In the genomic region with DNA sequence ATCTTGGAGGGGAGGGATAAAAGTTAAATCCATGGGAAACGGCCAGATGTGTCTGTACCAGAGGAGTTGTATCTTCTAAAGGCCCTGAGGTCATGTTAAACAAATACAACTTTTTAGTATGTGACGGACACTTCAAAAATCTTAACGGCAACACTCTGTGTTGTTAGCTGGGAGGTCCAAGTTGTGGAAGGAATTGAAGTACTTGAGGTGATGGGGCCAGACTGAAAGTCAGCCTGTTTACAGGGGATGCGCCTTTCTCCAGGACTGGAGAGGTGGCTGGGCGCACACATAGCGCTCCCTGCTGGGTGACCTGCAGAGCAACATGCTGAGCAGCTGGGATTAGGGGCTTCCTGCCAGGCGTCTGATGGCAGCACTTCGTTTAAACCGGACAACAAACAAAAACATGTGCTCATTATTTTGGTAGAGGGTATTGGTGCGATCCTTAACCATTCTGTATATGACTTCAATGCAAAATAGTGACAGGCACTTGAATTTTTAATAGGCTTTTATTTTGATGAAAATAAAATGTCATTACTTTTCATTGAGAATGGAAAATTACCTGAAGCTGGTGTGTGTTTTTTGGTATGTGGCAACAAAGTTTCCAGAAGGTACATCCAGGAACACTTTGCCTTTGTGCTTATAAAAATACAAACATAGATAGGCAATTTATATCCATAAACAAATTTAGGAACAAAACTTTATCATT, we compare ENCODE assay signal across 8 cellular contexts.
A peak's percentile ranks its signal among the peaks of the same experiment; 100 is the strongest.
DNase-seq lines count a peak whose midpoint lies in the region; ATAC-seq, FAIRE-seq and TF ChIP-seq lines count a peak whose summit lies in the region.

No MANE protein-coding gene starts in this region.

- DNase-seq in AG08396 (ENCODE audit: low spot score), result peak; percentile 79
- peak; percentile 53 for DNase-seq in GM12891 (ENCODE audit: insufficient read length, low spot score)
- DNase-seq in NCI-H345 treated with DMSO at 0.1 percent for 48 hours (lab: John Stamatoyannopoulos, UW; ENCODE audit: unreplicated experiment), result peak; percentile 29
- DNase-seq in activated T-helper 9 cell treated with anti-CD3 and anti-CD28 coated beads, Interleukin-2, amount 50 U/mL, for 16 hours (ENCODE audit: low read depth), result peak; percentile 8
- peak; percentile 76 for DNase-seq in glutamatergic neuron
- peak; percentile 73 to 83 (median 80) for DNase-seq in ovary
- DNase-seq in ureter (ENCODE audit: low spot score), result no peak

- H3K27ac ChIP-seq in ovary, result no peak overlapping the region

- ATAC-seq in HG02852 (IDR thresholded peaks at IDR 0.05; ENCODE audit: unreplicated experiment), result peak; percentile 83

- no peaks in the 10 kb centered on the region for H3K4me1 ChIP-seq in ovary (ENCODE audit: insufficient read depth)

- peaks cover 7% of the 10 kb centered on the region for H3K9me3 Mint-ChIP-seq in glutamatergic neuron (ENCODE audit: unreplicated experiment)

- H3K27ac Mint-ChIP-seq in glutamatergic neuron (ENCODE audit: unreplicated experiment), result peak overlapping the region; percentile 68

- H3K27me3 Mint-ChIP-seq in glutamatergic neuron (ENCODE audit: unreplicated experiment), result no peaks in the 10 kb centered on the region

- no peak for TF ChIP-seq POLR2A in GM12891 (IDR thresholded peaks at IDR 0.05; ENCODE audit: low read depth, low read length)
- TF ChIP-seq POLR2A in ovary (IDR thresholded peaks at IDR 0.05), result no peak

- H3K9me3 ChIP-seq in ovary, result no peaks in the 10 kb centered on the region

- 6 to 10% (median 8%) methylated on average over 10 of the region's 10 CpGs for WGBS in ovary, 3 donors

- intact Hi-C loops in ovary (cut with DNase I), result loop anchor here (5.0 kb wide), 3 partner anchors 235 to 650 kb away; no protein-coding TSS in a partner anchor

- H3K36me3 Mint-ChIP-seq in glutamatergic neuron (ENCODE audit: unreplicated experiment), result no peaks in the 10 kb centered on the region

- peaks cover 8% of the 10 kb centered on the region for H3K4me1 Mint-ChIP-seq in glutamatergic neuron (ENCODE audit: low read depth, unreplicated experiment)

- no peak for TF ChIP-seq EP300 in ovary (IDR thresholded peaks at IDR 0.05)

- TF ChIP-seq CTCF in glutamatergic neuron (IDR thresholded peaks at IDR 0.05; ENCODE audit: partially characterized antibody, unreplicated experiment) (peak; percentile 75), ovary (IDR thresholded peaks at IDR 0.05) (peak; percentile 59 to 84 (median 82))

- no peak overlapping the region for H3K4me3 Mint-ChIP-seq in glutamatergic neuron (ENCODE audit: unreplicated experiment)

- H3K27me3 ChIP-seq in ovary, result no peaks in the 10 kb centered on the region

- H3K36me3 ChIP-seq in ovary, result no peaks in the 10 kb centered on the region

- no peak overlapping the region for H3K4me3 ChIP-seq in ovary

- FAIRE-seq in GM12891 (lab: Jason Lieb, UNC), result peak; percentile 98

TF ChIP-seq in GM12891, 5 proteins besides CTCF, POLR2A, EP300 and RAD21:
- TF ChIP-seq POLR2AphosphoS5 (IDR thresholded peaks at IDR 0.05; ENCODE audit: low read depth, low read length) (no peak), PAX5 (IDR thresholded peaks at IDR 0.05; ENCODE audit: insufficient read depth, low read length, severe bottlenecking) (no peak), TAF1 (IDR thresholded peaks at IDR 0.05; ENCODE audit: low read depth, low read length) (no peak), SPI1 (IDR thresholded peaks at IDR 0.05; ENCODE audit: low read depth, low read length) (no peak), POU2F2 (IDR thresholded peaks at IDR 0.05; ENCODE audit: low read depth, low read length) (no peak)
